ENCODE assay signal across 10 cellular contexts in the genomic region with DNA sequence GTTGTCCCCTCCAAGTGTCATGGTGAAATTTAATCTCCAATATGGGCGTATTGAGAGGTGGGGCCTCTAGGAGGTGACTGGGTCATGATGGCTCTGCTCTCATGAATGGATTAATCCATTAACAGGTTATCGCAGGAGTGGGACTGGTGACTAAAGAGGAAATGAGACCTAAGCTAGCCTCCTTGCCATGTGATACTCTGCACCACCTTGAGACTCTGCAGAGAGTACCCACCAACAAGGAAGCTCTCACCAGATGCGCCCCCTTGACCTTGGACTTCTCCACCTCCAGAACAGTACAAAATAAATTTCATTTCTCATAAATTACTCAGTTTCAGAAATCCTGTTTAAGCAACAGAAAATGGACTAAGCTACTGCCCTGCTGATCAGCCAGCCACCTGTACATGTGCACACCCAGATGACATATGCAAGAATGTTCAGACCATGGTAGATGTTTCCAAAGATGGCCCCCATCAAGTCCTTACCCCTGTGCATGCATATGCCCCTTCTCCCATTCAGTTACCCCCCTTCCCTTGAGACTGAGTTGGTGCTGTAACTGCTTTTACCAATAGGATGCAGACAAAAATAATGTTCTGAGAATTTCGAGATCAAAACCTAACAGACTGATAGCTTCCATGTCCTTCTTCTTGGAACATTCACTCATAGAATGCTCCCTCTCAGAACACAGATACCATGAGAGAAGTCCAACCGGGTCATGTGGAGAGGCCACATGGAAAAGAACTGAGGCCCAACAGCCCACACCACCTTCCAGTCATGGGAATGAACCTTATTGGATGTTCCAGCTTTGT. TPM values are rescaled to one million over a fixed set of nuclear protein-coding genes. Genes with fewer than 3 reads are reported as not detected.
DNase-seq lines count a peak whose midpoint lies in the region; ATAC-seq and TF ChIP-seq lines count a peak whose summit lies in the region.
"Had no signal": no experiment of that assay in that cellular context is flagged by ENCODE, and none has a peak within 500 bp of the region (broad histone marks: within the 10 kb centered on the region; RNA-seq: fewer than 3 reads in every experiment).

No MANE protein-coding gene starts in this region.

- no peak overlapping the region for H4K8ac ChIP-seq in IMR-90 (ENCODE audit: low read depth in 2 of 2, low read length in 2 of 2)

- H3K9me3 Mint-ChIP-seq in natural killer cell treated with Interleukin-12 subunit alpha and Interleukin-12 subunit beta and Interleukin-15 and Interleukin-18, amount 100 ng/mL, for 72 hours = no peaks in the 10 kb centered on the region
- H3K9me3 Mint-ChIP-seq: nephron progenitor cell had no signal

- H3K27me3 Mint-ChIP-seq in natural killer cell treated with Interleukin-12 subunit alpha and Interleukin-12 subunit beta and Interleukin-15 and Interleukin-18, amount 100 ng/mL, for 72 hours = no peaks in the 10 kb centered on the region

- no peak overlapping the region for H3K56ac ChIP-seq in IMR-90 (ENCODE audit: extremely low read depth, insufficient read depth, low read length)

- H2AFZ ChIP-seq in IMR-90 (replicated peaks; ENCODE audit: low read length, poor library complexity) = no peak overlapping the region
- no peak overlapping the region for H2AFZ ChIP-seq in smooth muscle cell (ENCODE audit: low read depth)

- H3K9ac ChIP-seq in IMR-90 (ENCODE audit: low read depth, low read length) = no peak overlapping the region
- no peak overlapping the region for H3K9ac ChIP-seq in smooth muscle cell (ENCODE audit: low read depth)

- peaks cover 46 to 75% of the 10 kb centered on the region in 2 experiments for H3K79me1 ChIP-seq in IMR-90 (ENCODE audit: low read depth in 1 of 2, low read length in 2 of 2)

- no peak overlapping the region; the same call in 1 of the 2 replicates for H4K5ac ChIP-seq in IMR-90 (ENCODE audit: low read depth, low read length)

- H3K27ac Mint-ChIP-seq in natural killer cell treated with Interleukin-12 subunit alpha and Interleukin-12 subunit beta and Interleukin-15 and Interleukin-18, amount 100 ng/mL, for 72 hours = peak overlapping the region; percentile 84 to 95
- H3K27ac Mint-ChIP-seq: nephron progenitor cell had no signal

- BruUV-seq in IMR-90 (replicated peaks; lab: Mats Ljungman, UMichigan) = no TSS peak

- no peak overlapping the region for H4K91ac ChIP-seq in IMR-90 (ENCODE audit: insufficient read depth, low read depth, low read length)

- no CpG with 5 or more reads among the region's 5 CpGs for WGBS in IMR-90 (ENCODE audit: extremely low coverage in 2 of 2, insufficient read length in 1 of 2), 2 experiments
- 94% methylated on average over 5 of the region's 5 CpGs for WGBS in smooth muscle cell (ENCODE audit: low lambda C conversion rate)

- no peak overlapping the region for H2BK15ac ChIP-seq in IMR-90 (ENCODE audit: low read depth, low read length)

- no peaks in the 10 kb centered on the region for H3K79me2 ChIP-seq in smooth muscle cell (ENCODE audit: low read depth)

- in situ Hi-C loops in IMR-90 (cut with MboI; ENCODE audit: low sequenced_read_pairs) = no loop called here

- DNase-seq in NCI-H82 (lab: John Stamatoyannopoulos, UW) (peak; percentile 24), NCI-H82 treated with DMSO at 0.1 percent for 48 hours (lab: John Stamatoyannopoulos, UW; ENCODE audit: unreplicated experiment) (no peak), IMR-90 (no peak), NCI-H748 (lab: John Stamatoyannopoulos, UW; ENCODE audit: unreplicated experiment) (no peak), NCI-H1436 (lab: John Stamatoyannopoulos, UW) (no peak), smooth muscle cell (lab: John Stamatoyannopoulos, UW; ENCODE audit: unreplicated experiment) (no peak)
- DNase-seq in natural killer cell treated with Interleukin-12 subunit alpha and Interleukin-12 subunit beta and Interleukin-15 and Interleukin-18, amount 100 ng/mL, for 72 hours (ENCODE audit: low spot score) = no peak
- DNase-seq: foreskin melanocyte, nephron progenitor cell had no signal

- H3K9me1 ChIP-seq in IMR-90 (ENCODE audit: insufficient read depth, low read length) = peaks cover 18% of the 10 kb centered on the region

- dilution Hi-C loops in IMR-90 (cut with HindIII; ENCODE audit: low sequenced_read_pairs, unreplicated experiment) = no loop called here

- peaks cover 21% of the 10 kb centered on the region for H3K4me1 ChIP-seq in IMR-90 (ENCODE audit: control insufficient read depth, insufficient read depth, low read length)
- H3K4me1 ChIP-seq in smooth muscle cell (ENCODE audit: low read depth) = no peaks in the 10 kb centered on the region

- H3K27ac ChIP-seq in IMR-90 (ENCODE audit: insufficient read depth, low read length) = no peak overlapping the region
- H3K27ac ChIP-seq in smooth muscle cell (ENCODE audit: low read depth) = no peak overlapping the region

- H2AK5ac ChIP-seq in IMR-90 (ENCODE audit: low read depth, low read length) = no peak overlapping the region; the same call in 1 of the 2 replicates

- H4K20me1 ChIP-seq in IMR-90 (ENCODE audit: insufficient read depth, low read length) (peaks cover 54% of the 10 kb centered on the region; the same call in 1 of the 2 replicates), smooth muscle cell (ENCODE audit: low read depth) (no peaks in the 10 kb centered on the region)

- H3K4me3 Mint-ChIP-seq in natural killer cell treated with Interleukin-12 subunit alpha and Interleukin-12 subunit beta and Interleukin-15 and Interleukin-18, amount 100 ng/mL, for 72 hours = peak overlapping the region; percentile 66
- H3K4me3 Mint-ChIP-seq: nephron progenitor cell had no signal

- CTCF ChIA-PET in IMR-90 (lab: Yijun Ruan, JAX) = no interaction called here

- no peaks in the 10 kb centered on the region for H3K36me3 ChIP-seq in IMR-90 (ENCODE audit: control insufficient read depth, insufficient read depth, low read length)
- H3K36me3 ChIP-seq in smooth muscle cell (ENCODE audit: low read depth) = no peaks in the 10 kb centered on the region

- H3K4me2 ChIP-seq in IMR-90 (ENCODE audit: low read depth, low read length) = no peak overlapping the region
- no peak overlapping the region for H3K4me2 ChIP-seq in smooth muscle cell

- H3K27me3 ChIP-seq in IMR-90 (ENCODE audit: control insufficient read depth, insufficient read depth, low read length) (no peaks in the 10 kb centered on the region), smooth muscle cell (ENCODE audit: low read depth) (peaks cover 10% of the 10 kb centered on the region)

- ATAC-seq in GM21528 (IDR thresholded peaks at IDR 0.05; ENCODE audit: low FRiP score, unreplicated experiment) (peak; percentile 41), IMR-90 (ENCODE audit: low read depth) (no peak)
- no peak for ATAC-seq in natural killer cell treated with Interleukin-12 subunit alpha and Interleukin-12 subunit beta and Interleukin-15 and Interleukin-18, amount 100 ng/mL, for 72 hours

- peak overlapping the region; percentile 29; the same call in 1 of the 2 replicates for H3K23ac ChIP-seq in IMR-90 (ENCODE audit: low read depth, low read length)

- no peaks in the 10 kb centered on the region for H3K36me3 Mint-ChIP-seq in natural killer cell treated with Interleukin-12 subunit alpha and Interleukin-12 subunit beta and Interleukin-15 and Interleukin-18, amount 100 ng/mL, for 72 hours

- no peaks in the 10 kb centered on the region for H3F3A ChIP-seq in smooth muscle cell (ENCODE audit: low read depth)

- H2BK20ac ChIP-seq in IMR-90 (ENCODE audit: low read depth, low read length) = no peak overlapping the region

- TF ChIP-seq CTCF in IMR-90 (conservative IDR thresholded peaks at IDR 0.05; ENCODE audit: low read depth, low read length) (no peak), smooth muscle cell (IDR thresholded peaks at IDR 0.05; ENCODE audit: borderline replicate concordance, insufficient read depth, poor library complexity, severe bottlenecking) (no peak)

- H3K4me3 ChIP-seq in IMR-90 (ENCODE audit: insufficient read depth, low read depth, low read length) (no peak overlapping the region), smooth muscle cell (no peak overlapping the region)

- no peak overlapping the region for H2BK5ac ChIP-seq in IMR-90 (ENCODE audit: low read depth, low read length, poor library complexity, severe bottlenecking)

- H3K4me1 Mint-ChIP-seq in natural killer cell treated with Interleukin-12 subunit alpha and Interleukin-12 subunit beta and Interleukin-15 and Interleukin-18, amount 100 ng/mL, for 72 hours (ENCODE audit: low read depth in 2 of 2) = peaks cover 70 to 74% of the 10 kb centered on the region in 2 donors

- intact Hi-C loops in IMR-90 (cut with micrococcal nuclease) = no loop called here

- no peak overlapping the region for H2AK9ac ChIP-seq in IMR-90 (replicated peaks; ENCODE audit: low read depth, low read length, poor library complexity)

- POLR2A ChIA-PET in IMR-90 (lab: Charles Lee; ENCODE audit: unreplicated experiment) = no interaction called here

- TF ChIP-seq RAD21 in IMR-90 (IDR thresholded peaks at IDR 0.05; ENCODE audit: low read length) = no peak

- H3K18ac ChIP-seq in IMR-90 (ENCODE audit: low read depth, low read length) = no peak overlapping the region

- H3K9me3 ChIP-seq in IMR-90 (ENCODE audit: control insufficient read depth, insufficient read depth, low read length) = no peaks in the 10 kb centered on the region
- H3K9me3 ChIP-seq in smooth muscle cell (replicated peaks; ENCODE audit: low read depth) = no peaks in the 10 kb centered on the region

- no peak overlapping the region; the same call in 1 of the 2 replicates for H3K14ac ChIP-seq in IMR-90 (replicated peaks; ENCODE audit: low read depth, low read length)

- no peak overlapping the region for H3K4ac ChIP-seq in IMR-90 (ENCODE audit: low read depth, low read length)

- H2BK120ac ChIP-seq in IMR-90 (ENCODE audit: low read depth, low read length) = no peak overlapping the region

- TF ChIP-seq POLR2A in IMR-90 (IDR thresholded peaks at IDR 0.05; ENCODE audit: low read depth, low read length) = no peak

TF ChIP-seq in IMR-90, 13 proteins besides CTCF, POLR2A, EP300 and RAD21 (continues in another document):
- TF ChIP-seq MAZ (IDR thresholded peaks at IDR 0.05; ENCODE audit: borderline replicate concordance, low read depth, low read length) (no peak), RFX5 (IDR thresholded peaks at IDR 0.05; ENCODE audit: low read depth, low read length) (no peak)

RNA-seq across cellular contexts. Expression of gene MAP3K5, which starts 28.4 kb away (rescaled TPM):
- total RNA-seq in IMR-90 (2012; rRNA removed) (17.2 and 17.6 TPM in 2 replicates), smooth muscle cell (1.8 and 2.1 TPM in 2 replicates)
- polyA plus RNA-seq in IMR-90 (2012; rRNA removed) (4.9 and 5.4 TPM in 2 replicates), smooth muscle cell (0.69 and 0.93 TPM in 2 replicates)
- polyA plus RNA-seq in IMR-90 (2012; cell fraction: cytosol; rRNA removed) = 2.0 and 2.1 TPM in 2 replicates
- polyA plus RNA-seq in IMR-90 (2012; cell fraction: nucleus; rRNA removed; ENCODE audit: low replicate concordance) = 1.4 and 6.3 TPM in 2 replicates
- total RNA-seq in natural killer cell treated with Interleukin-12 subunit alpha and Interleukin-12 subunit beta and Interleukin-15 and Interleukin-18, amount 100 ng/mL, for 72 hours = 10 to 100 TPM; 27.9 to 33.0 TPM

RNA-seq across cellular contexts. Expression of gene PEX7, which starts 58.5 kb away (rescaled TPM):
- total RNA-seq in IMR-90 (2012; rRNA removed) = 7.0 and 11.9 TPM in 2 replicates
- polyA plus RNA-seq in IMR-90 (2012; rRNA removed) = 4.1 and 5.4 TPM in 2 replicates
- 4.8 and 10.3 TPM in 2 replicates for polyA plus RNA-seq in IMR-90 (2012; cell fraction: cytosol; rRNA removed)
- polyA plus RNA-seq in IMR-90 (2012; cell fraction: nucleus; rRNA removed; ENCODE audit: low replicate concordance) = 4.0 and 4.4 TPM in 2 replicates
- total RNA-seq in natural killer cell treated with Interleukin-12 subunit alpha and Interleukin-12 subunit beta and Interleukin-15 and Interleukin-18, amount 100 ng/mL, for 72 hours = 1 to 10 TPM; 4.2 to 5.9 TPM
- total RNA-seq in smooth muscle cell = 5.6 and 10.3 TPM in 2 replicates
- polyA plus RNA-seq in smooth muscle cell = 13.3 and 14.4 TPM in 2 replicates
